ENCODE assay signal across 8 cellular contexts in genomic region chr17:67246398-67246647, GRCh38. TPM values are rescaled to one million over a fixed set of nuclear protein-coding genes. Genes with fewer than 3 reads are reported as not detected.
DNase-seq lines count a peak whose midpoint lies in the region; ATAC-seq and TF ChIP-seq lines count a peak whose summit lies in the region.

No MANE protein-coding gene starts in this region.

- CTCF ChIA-PET in Caco-2 (lab: Charles Lee): no interaction called here

- H3K27ac Mint-ChIP-seq in Caco-2 (ENCODE audit: unreplicated experiment): peak overlapping the region; percentile 93

- no peak overlapping the region for H2BK120ac ChIP-seq in neuronal stem cell (ENCODE audit: low read depth, low read length)

- H3K18ac ChIP-seq in neuronal stem cell (ENCODE audit: low read length): no peak overlapping the region

- H3K9me3 Mint-ChIP-seq in Caco-2 (ENCODE audit: unreplicated experiment): no peaks in the 10 kb centered on the region

- H3K79me2 ChIP-seq in OCI-LY3 (ENCODE audit: low read length): peaks cover 33% of the 10 kb centered on the region

- peaks cover 37% of the 10 kb centered on the region for H3K4me1 Mint-ChIP-seq in Caco-2 (ENCODE audit: low read depth, unreplicated experiment)

- WGBS in neuronal stem cell (ENCODE audit: extremely low coverage in 2 of 2, insufficient read length in 2 of 2, insufficient replicate concordance in 1 of 2), 2 donors: no CpG with 5 or more reads among the region's 8 CpGs

- no peak overlapping the region for H4K8ac ChIP-seq in neuronal stem cell (ENCODE audit: low read depth, low read length)

- POLR2A ChIA-PET in Caco-2 (lab: Charles Lee): no interaction called here

- no peak overlapping the region for H2BK12ac ChIP-seq in neuronal stem cell (ENCODE audit: low read length)

- no peak overlapping the region for H3K27ac ChIP-seq in OCI-LY3 (ENCODE audit: low read length)
- no peak overlapping the region for H3K27ac ChIP-seq in neuronal stem cell (replicated peaks; ENCODE audit: low read length)

- no peak for DNase-seq in Caco-2
- peak; percentile 18 for DNase-seq in neuronal stem cell (ENCODE audit: low spot score)
- no peak for DNase-seq in NCI-H1105 (lab: John Stamatoyannopoulos, UW)
- DNase-seq in SKM-1 treated with dmso at 0.1 percent for 144 hours (lab: John Stamatoyannopoulos, UW; ENCODE audit: unreplicated experiment): no peak

- H3K9ac ChIP-seq in OCI-LY3 (ENCODE audit: low read length) (no peak overlapping the region), endocrine pancreas (ENCODE audit: control insufficient read depth, insufficient read depth, low read length) (peak overlapping the region; percentile 10), neuronal stem cell (ENCODE audit: low read depth, low read length, poor library complexity) (peak overlapping the region; percentile 0)

- H3K4ac ChIP-seq in neuronal stem cell (ENCODE audit: low read length): no peak overlapping the region

- no peak for ATAC-seq in HG03342 (IDR thresholded peaks at IDR 0.05; ENCODE audit: unreplicated experiment)
- no peak for ATAC-seq in HG03571 (IDR thresholded peaks at IDR 0.05; ENCODE audit: unreplicated experiment)

- intact Hi-C loops in Caco-2 (cut with micrococcal nuclease; ENCODE audit: unreplicated experiment): loop anchor here (10.0 kb wide), 1 partner anchor 522 kb away; no protein-coding TSS in a partner anchor

- H3K36me3 ChIP-seq in Caco-2 (ENCODE audit: control insufficient read depth, insufficient read depth, low read length): no peaks in the 10 kb centered on the region
- peaks cover 4% of the 10 kb centered on the region for H3K36me3 ChIP-seq in OCI-LY3 (replicated peaks; ENCODE audit: low read depth, low read length)
- no peaks in the 10 kb centered on the region for H3K36me3 ChIP-seq in endocrine pancreas (ENCODE audit: control insufficient read depth, insufficient read depth, low read length)
- peaks cover 0 to 7% of the 10 kb centered on the region in 2 donors for H3K36me3 ChIP-seq in neuronal stem cell (replicated peaks in 1 of 2; ENCODE audit: control insufficient read depth in 2 of 2, insufficient read depth in 2 of 2, low read length in 2 of 2)

- H3K23ac ChIP-seq in neuronal stem cell (ENCODE audit: low read depth, low read length, poor library complexity): no peak overlapping the region

- H3K4me2 ChIP-seq in OCI-LY3 (ENCODE audit: low read length) (peak overlapping the region; percentile 82), neuronal stem cell (ENCODE audit: insufficient read depth, low read length, poor library complexity, severe bottlenecking) (peak overlapping the region; percentile 77)

- H3K4me3 ChIP-seq in Caco-2 (ENCODE audit: low read depth, low read length): peak overlapping the region; percentile 92
- peak overlapping the region; percentile 95 for H3K4me3 ChIP-seq in OCI-LY3 (ENCODE audit: low read length)
- no peak overlapping the region for H3K4me3 ChIP-seq in endocrine pancreas (ENCODE audit: control insufficient read depth, insufficient read depth, low read length)
- peak overlapping the region; percentile 90 to 99 for H3K4me3 ChIP-seq in neuronal stem cell (ENCODE audit: low read length in 2 of 2)

- H3K4me3 Mint-ChIP-seq in Caco-2 (ENCODE audit: unreplicated experiment): peak overlapping the region; percentile 92

- H2BK5ac ChIP-seq in neuronal stem cell (ENCODE audit: low read length): no peak overlapping the region

- H3K4me1 ChIP-seq in Caco-2: peaks cover 25% of the 10 kb centered on the region
- peaks cover 18% of the 10 kb centered on the region for H3K4me1 ChIP-seq in OCI-LY3 (ENCODE audit: low read length)
- H3K4me1 ChIP-seq in endocrine pancreas (ENCODE audit: control insufficient read depth, insufficient read depth, low read length): peaks cover 16% of the 10 kb centered on the region
- H3K4me1 ChIP-seq in neuronal stem cell (ENCODE audit: control insufficient read depth in 2 of 2, insufficient read depth in 1 of 2, low read depth in 1 of 2, low read length in 2 of 2): peaks cover 5 to 9% of the 10 kb centered on the region in 2 donors

- H2BK15ac ChIP-seq in neuronal stem cell (ENCODE audit: low read length): no peak overlapping the region

- H3K14ac ChIP-seq in neuronal stem cell (ENCODE audit: low read length): no peak overlapping the region

- H2AFZ ChIP-seq in OCI-LY3 (ENCODE audit: low read depth, low read length) (0 out of 2 replicates have a peak overlapping the region, but pooled peaks have one; percentile 3), neuronal stem cell (ENCODE audit: low read length) (peak overlapping the region; percentile 99)

- H3K79me1 ChIP-seq in neuronal stem cell (ENCODE audit: low read depth, low read length): peaks cover 5% of the 10 kb centered on the region

- H3K9me3 ChIP-seq in Caco-2 (no peaks in the 10 kb centered on the region), OCI-LY3 (ENCODE audit: insufficient read depth, low read length) (no peaks in the 10 kb centered on the region), endocrine pancreas (ENCODE audit: control insufficient read depth, low read length) (no peaks in the 10 kb centered on the region), neuronal stem cell (replicated peaks in 1 of 2; ENCODE audit: control insufficient read depth in 2 of 2, insufficient read depth in 1 of 2, low read depth in 1 of 2, low read length in 2 of 2) (no peaks in the 10 kb centered on the region)

- no peaks in the 10 kb centered on the region for H3K27me3 Mint-ChIP-seq in Caco-2 (ENCODE audit: insufficient read depth, unreplicated experiment)

- peaks cover 13% of the 10 kb centered on the region; the same call in 1 of the 2 replicates for H4K20me1 ChIP-seq in OCI-LY3 (ENCODE audit: insufficient read depth, low read length)

- H3K36me3 Mint-ChIP-seq in Caco-2 (ENCODE audit: insufficient read depth, unreplicated experiment): peaks cover 37% of the 10 kb centered on the region

- H3K27me3 ChIP-seq in Caco-2 (replicated peaks; ENCODE audit: control insufficient read depth, insufficient read depth, low read length) (no peaks in the 10 kb centered on the region), OCI-LY3 (ENCODE audit: low read depth, low read length) (no peaks in the 10 kb centered on the region), endocrine pancreas (ENCODE audit: control insufficient read depth, insufficient read depth, low read length) (no peaks in the 10 kb centered on the region), neuronal stem cell (ENCODE audit: control insufficient read depth in 3 of 3, insufficient read depth in 3 of 3, low read depth in 1 of 3, low read length in 3 of 3) (no peaks in the 10 kb centered on the region)

- no peak overlapping the region for H2AK5ac ChIP-seq in neuronal stem cell (ENCODE audit: low read depth, low read length)

- TF ChIP-seq CTCF in Caco-2 (IDR thresholded peaks at IDR 0.05; ENCODE audit: insufficient read depth in 1 of 2, low read depth in 1 of 2, low read length in 1 of 2, severe bottlenecking in 1 of 2, unreplicated experiment in 1 of 2) (no peak), OCI-LY3 (IDR thresholded peaks at IDR 0.05; ENCODE audit: low read depth, low read length) (no peak)

- no peak overlapping the region for H4K91ac ChIP-seq in neuronal stem cell (ENCODE audit: low read depth, low read length, poor library complexity)

- BruUV-seq in Caco-2 (replicated peaks; lab: Mats Ljungman, UMichigan): no TSS peak

RNA-seq across cellular contexts. Expression of gene HELZ, which starts 1.3 kb away (rescaled TPM):
- 63.8 and 70.0 TPM in 2 replicates for total RNA-seq in Caco-2 (2022)
- 10.0 TPM for polyA plus RNA-seq in neuronal stem cell (2013, experiment 1 of 2)
- 10.7 TPM for polyA plus RNA-seq in neuronal stem cell (2013, experiment 2 of 2)
